ENCODE assay signal across 8 cellular contexts in genomic region chr1:222643937-222644648, GRCh38. TPM values are rescaled to one million over a fixed set of nuclear protein-coding genes. Genes with fewer than 3 reads are reported as not detected.
DNase-seq lines count a peak whose midpoint lies in the region; FAIRE-seq and TF ChIP-seq lines count a peak whose summit lies in the region.

No MANE protein-coding gene starts in this region.

- peak; percentile 98 for FAIRE-seq in RCC 7860 (lab: Jason Lieb, UNC)

- TF ChIP-seq CTCF in DOHH2 (IDR thresholded peaks at IDR 0.05; ENCODE audit: low read depth, low read length, poor library complexity, severe bottlenecking) (no peak), esophagus squamous epithelium (IDR thresholded peaks at IDR 0.05) (peak in 1 of 6 experiments; percentile 52)

- H3K27me3 Mint-ChIP-seq in activated T-helper 1 cell treated with anti-CD3 and anti-CD28 coated beads, Interleukin-12 subunit alpha, Interleukin-12 subunit beta, Interleukin-2, Interleukin-4 antibody, amounts not matched to agents 30 ng/mL and 10 ng/mL and 1 ng/mL, durations not matched to agents 14 hours and 24 hours and 36 hours (ENCODE audit: insufficient read depth) = no peaks in the 10 kb centered on the region

- in situ Hi-C loops in GM23248 (cut with MboI) = loop anchor here (25.0 kb wide), 1 partner anchor 1157 kb away; no protein-coding TSS in a partner anchor

- peaks cover 24% of the 10 kb centered on the region for H3K36me3 ChIP-seq in DOHH2 (ENCODE audit: control insufficient read depth, low read length)
- H3K36me3 ChIP-seq in GM23248 (ENCODE audit: low read depth) = peaks cover 33% of the 10 kb centered on the region
- peaks cover 31% of the 10 kb centered on the region; the same call in 1 of the 2 replicates for H3K36me3 ChIP-seq in Karpas-422 (ENCODE audit: insufficient read depth, low read length)
- peaks cover 0 to 47% (median 0%) of the 10 kb centered on the region in 3 donors for H3K36me3 ChIP-seq in esophagus squamous epithelium
- no peaks in the 10 kb centered on the region for H3K36me3 ChIP-seq in muscle layer of duodenum (ENCODE audit: control insufficient read depth in 1 of 2, insufficient read depth in 2 of 2, low read length in 2 of 2)

- peak overlapping the region; percentile 99 for H3K4me3 Mint-ChIP-seq in activated T-helper 1 cell treated with anti-CD3 and anti-CD28 coated beads, Interleukin-12 subunit alpha, Interleukin-12 subunit beta, Interleukin-2, Interleukin-4 antibody, amounts not matched to agents 30 ng/mL and 10 ng/mL and 1 ng/mL, durations not matched to agents 14 hours and 24 hours and 36 hours

- H3K36me3 Mint-ChIP-seq in activated T-helper 1 cell treated with anti-CD3 and anti-CD28 coated beads, Interleukin-12 subunit alpha, Interleukin-12 subunit beta, Interleukin-2, Interleukin-4 antibody, amounts not matched to agents 30 ng/mL and 10 ng/mL and 1 ng/mL, durations not matched to agents 14 hours and 24 hours and 36 hours (ENCODE audit: low read depth) = peaks cover 17% of the 10 kb centered on the region

- H3K4me3 ChIP-seq in DOHH2 (ENCODE audit: low read length) (peak overlapping the region; percentile 94), GM23248 (peak overlapping the region; percentile 98), Karpas-422 (ENCODE audit: low read length) (peak overlapping the region; percentile 97), esophagus squamous epithelium (peak overlapping the region; percentile 90 to 98 (median 92)), muscle layer of duodenum (ENCODE audit: low read depth in 1 of 2, low read length in 2 of 2) (peak overlapping the region; percentile 95 to 99)

- H3K27ac Mint-ChIP-seq in activated T-helper 1 cell treated with anti-CD3 and anti-CD28 coated beads, Interleukin-12 subunit alpha, Interleukin-12 subunit beta, Interleukin-2, Interleukin-4 antibody, amounts not matched to agents 30 ng/mL and 10 ng/mL and 1 ng/mL, durations not matched to agents 14 hours and 24 hours and 36 hours = peak overlapping the region; percentile 97

- H2AFZ ChIP-seq in GM23248 (peak overlapping the region; percentile 91), Karpas-422 (ENCODE audit: low read length) (peak overlapping the region; percentile 44; the same call in 1 of the 2 replicates)

- H3K4me1 ChIP-seq in DOHH2 (ENCODE audit: control insufficient read depth, low read length) = peaks cover 17% of the 10 kb centered on the region
- H3K4me1 ChIP-seq in GM23248 (ENCODE audit: insufficient read depth) = peaks cover 21% of the 10 kb centered on the region
- peaks cover 27% of the 10 kb centered on the region for H3K4me1 ChIP-seq in Karpas-422 (ENCODE audit: low read length)
- peaks cover 6 to 28% (median 13%) of the 10 kb centered on the region in 3 donors for H3K4me1 ChIP-seq in esophagus squamous epithelium
- H3K4me1 ChIP-seq in muscle layer of duodenum (ENCODE audit: control insufficient read depth in 1 of 2, insufficient read depth in 2 of 2, low read length in 2 of 2) = peaks cover 7 to 9% of the 10 kb centered on the region in 2 donors

- H3K79me2 ChIP-seq in DOHH2 (ENCODE audit: control insufficient read depth, low read length) (peaks cover 17% of the 10 kb centered on the region), GM23248 (ENCODE audit: insufficient read depth) (peaks cover 59% of the 10 kb centered on the region), Karpas-422 (ENCODE audit: low read length) (peaks cover 53% of the 10 kb centered on the region)

- H3K9me3 Mint-ChIP-seq in activated T-helper 1 cell treated with anti-CD3 and anti-CD28 coated beads, Interleukin-12 subunit alpha, Interleukin-12 subunit beta, Interleukin-2, Interleukin-4 antibody, amounts not matched to agents 30 ng/mL and 10 ng/mL and 1 ng/mL, durations not matched to agents 14 hours and 24 hours and 36 hours = no peaks in the 10 kb centered on the region

- no peaks in the 10 kb centered on the region for H4K20me1 ChIP-seq in DOHH2 (ENCODE audit: control insufficient read depth, insufficient read depth, low read depth, low read length)
- H4K20me1 ChIP-seq in GM23248 (ENCODE audit: insufficient read depth) = no peaks in the 10 kb centered on the region
- H4K20me1 ChIP-seq in Karpas-422 (ENCODE audit: insufficient read depth, low read depth, low read length) = no peaks in the 10 kb centered on the region

- intact Hi-C loops in activated T-helper 1 cell treated with anti-CD3 and anti-CD28 coated beads, Interleukin-12 subunit alpha, Interleukin-12 subunit beta, Interleukin-2, Interleukin-4 antibody, amounts not matched to agents 30 ng/mL and 10 ng/mL and 1 ng/mL, durations not matched to agents 14 hours and 24 hours and 36 hours (cut with micrococcal nuclease) = loop anchor here (1.0 to 10.0 kb wide), 9 partner anchors 9 to 1207 kb away; partner anchors contain the start of genes AIDA, BROX, DISP1 and TAF1A
- intact Hi-C loops in esophagus squamous epithelium (cut with DNase I) = no loop called here

- DNase-seq in GM23248 (peak; percentile 98), Karpas-422 (peak; percentile 100), RCC 7860 (ENCODE audit: low spot score) (peak; percentile 97), esophagus squamous epithelium (lab: John Stamatoyannopoulos, UW) (peak; percentile 87)
- DNase-seq in activated T-helper 1 cell treated with anti-CD3 and anti-CD28 coated beads, Interleukin-12 subunit alpha, Interleukin-12 subunit beta, Interleukin-2, Interleukin-4 antibody, amounts not matched to agents 30 ng/mL and 10 ng/mL and 1 ng/mL, durations not matched to agents 14 hours and 24 hours and 36 hours (ENCODE audit: low spot score) = peak; percentile 98
- peak; percentile 93 for DNase-seq in stimulated activated CD8-positive, alpha-beta memory T cell treated with anti-CD3 and anti-CD28 coated beads, Interleukin-7, amount 100 ng/mL, for 24 hours (ENCODE audit: low read depth)

- H3K27ac ChIP-seq in DOHH2 (ENCODE audit: low read depth, low read length) (peak overlapping the region; percentile 56), GM23248 (peak overlapping the region; percentile 92), Karpas-422 (ENCODE audit: low read length) (peak overlapping the region; percentile 54), esophagus squamous epithelium (peak overlapping the region; percentile 92 to 99 (median 98)), muscle layer of duodenum (ENCODE audit: low read length) (peak overlapping the region; percentile 99)

- H3K9me3 ChIP-seq in DOHH2 (ENCODE audit: control insufficient read depth, insufficient read depth, low read length) = no peaks in the 10 kb centered on the region
- H3K9me3 ChIP-seq in GM23248 (ENCODE audit: low read depth) = no peaks in the 10 kb centered on the region
- H3K9me3 ChIP-seq in Karpas-422 (ENCODE audit: low read length) = no peaks in the 10 kb centered on the region
- no peaks in the 10 kb centered on the region for H3K9me3 ChIP-seq in esophagus squamous epithelium
- no peaks in the 10 kb centered on the region for H3K9me3 ChIP-seq in muscle layer of duodenum (ENCODE audit: control insufficient read depth in 1 of 2, low read length in 2 of 2)

- H3F3A ChIP-seq in DOHH2 (ENCODE audit: control insufficient read depth, insufficient read depth) = peaks cover 7% of the 10 kb centered on the region; the same call in 1 of the 2 replicates
- peaks cover 11% of the 10 kb centered on the region; the same call in 1 of the 2 replicates for H3F3A ChIP-seq in GM23248 (ENCODE audit: insufficient read depth)

- H3K4me1 Mint-ChIP-seq in activated T-helper 1 cell treated with anti-CD3 and anti-CD28 coated beads, Interleukin-12 subunit alpha, Interleukin-12 subunit beta, Interleukin-2, Interleukin-4 antibody, amounts not matched to agents 30 ng/mL and 10 ng/mL and 1 ng/mL, durations not matched to agents 14 hours and 24 hours and 36 hours (ENCODE audit: low read depth) = peaks cover 33% of the 10 kb centered on the region

- 1% methylated on average over 41 to 42 of the region's 42 CpGs for WGBS in GM23248 (ENCODE audit: low coverage in 1 of 2, low lambda C conversion rate in 2 of 2, missing lambda C conversion rate in 2 of 2), 2 experiments
- WGBS in esophagus squamous epithelium, 2 donors = 0 to 1% methylated on average over 30 of the region's 42 CpGs

- H3K9ac ChIP-seq in GM23248 = peak overlapping the region; percentile 97
- H3K9ac ChIP-seq in Karpas-422 (ENCODE audit: low read length) = peak overlapping the region; percentile 87

- TF ChIP-seq POLR2A in esophagus squamous epithelium (IDR thresholded peaks at IDR 0.05) = peak in 3 of 4 donors; percentile 65 to 82 (median 73)

- H3K4me2 ChIP-seq in DOHH2 (ENCODE audit: low read length) (peak overlapping the region; percentile 86), GM23248 (ENCODE audit: unreplicated experiment) (peak overlapping the region; percentile 94), Karpas-422 (ENCODE audit: low read depth, low read length, poor library complexity, severe bottlenecking) (peak overlapping the region; percentile 85)

- H3K9me2 ChIP-seq in DOHH2 (replicated peaks; ENCODE audit: control insufficient read depth, low read length) = no peaks in the 10 kb centered on the region
- no peaks in the 10 kb centered on the region for H3K9me2 ChIP-seq in GM23248 (ENCODE audit: insufficient read depth)
- H3K9me2 ChIP-seq in Karpas-422 (replicated peaks; ENCODE audit: insufficient read depth, low read length) = no peaks in the 10 kb centered on the region

- H3K27me3 ChIP-seq in DOHH2 (ENCODE audit: control insufficient read depth, low read length) (no peaks in the 10 kb centered on the region), GM23248 (replicated peaks; ENCODE audit: insufficient read depth) (no peaks in the 10 kb centered on the region), Karpas-422 (ENCODE audit: low read length) (no peaks in the 10 kb centered on the region), esophagus squamous epithelium (no peaks in the 10 kb centered on the region), muscle layer of duodenum (ENCODE audit: low read depth, low read length) (no peaks in the 10 kb centered on the region)

RNA-seq across cellular contexts. Expression of gene MIA3, which starts 26.2 kb away (rescaled TPM):
- 28.2 and 35.8 TPM in 2 replicates for total RNA-seq in GM23248 (2014; rRNA removed; shearing (Covaris generic))
- polyA plus RNA-seq in GM23248 (2016; fragmentation: Nextera tagmentation; extraction: Ambion mirVana) = 44.5 and 47.5 TPM in 2 replicates
- total RNA-seq in Karpas-422 (2014; rRNA removed; shearing (Covaris generic); ENCODE audit: low replicate concordance) = 45.6 and 106 TPM in 2 replicates
- 42.7 and 42.8 TPM in 2 replicates for total RNA-seq in activated T-helper 1 cell treated with anti-CD3 and anti-CD28 coated beads, Interleukin-12 subunit alpha, Interleukin-12 subunit beta, Interleukin-2, Interleukin-4 antibody, amounts not matched to agents 30 ng/mL and 10 ng/mL and 1 ng/mL, durations not matched to agents 14 hours and 24 hours and 36 hours
- total RNA-seq in esophagus squamous epithelium = 10 to 100 TPM; 17.5 to 40.4 (median 24.0) TPM

RNA-seq across cellular contexts. Expression of gene TAF1A, which starts 54.4 kb away (rescaled TPM):
- total RNA-seq in GM23248 (2014; rRNA removed; shearing (Covaris generic)) = 5.4 and 7.1 TPM in 2 replicates
- polyA plus RNA-seq in GM23248 (2016; fragmentation: Nextera tagmentation; extraction: Ambion mirVana) = 4.3 and 5.6 TPM in 2 replicates
- 17.1 and 32.5 TPM in 2 replicates for total RNA-seq in Karpas-422 (2014; rRNA removed; shearing (Covaris generic); ENCODE audit: low replicate concordance)
- total RNA-seq in activated T-helper 1 cell treated with anti-CD3 and anti-CD28 coated beads, Interleukin-12 subunit alpha, Interleukin-12 subunit beta, Interleukin-2, Interleukin-4 antibody, amounts not matched to agents 30 ng/mL and 10 ng/mL and 1 ng/mL, durations not matched to agents 14 hours and 24 hours and 36 hours = 19.2 and 19.7 TPM in 2 replicates
- total RNA-seq in esophagus squamous epithelium = 1 to 10 TPM; 2.3 to 7.7 (median 5.2) TPM

Comparison
In these comparisons a context has a peak if more than half of its experiments do, and no peak if none do; other contexts are left out.
1. Peak in every context shown above with its lines: DNase-seq, H3K4me3 ChIP-seq and H3K27ac ChIP-seq.